ENCODE assay signal across 34 cellular contexts in genomic region chr16:65767125-65767524, GRCh38.
DNase-seq lines count a peak whose midpoint lies in the region; ATAC-seq, FAIRE-seq and TF ChIP-seq lines count a peak whose summit lies in the region.
"Had no signal": no experiment of that assay in that cellular context is flagged by ENCODE, and none has a peak within 500 bp of the region (broad histone marks: within the 10 kb centered on the region; RNA-seq: fewer than 3 reads in every experiment).

No MANE protein-coding gene starts in this region.

- H3K36me3 Mint-ChIP-seq in glutamatergic neuron (ENCODE audit: unreplicated experiment) (peaks cover 8% of the 10 kb centered on the region), neural progenitor cell (no peaks in the 10 kb centered on the region)
- H3K36me3 Mint-ChIP-seq: stimulated activated memory B cell treated with anti-CD40 and anti-IgM and Interleukin-4, amounts not matched to agents 10 μg/mL and 1 μg/mL and 100 μg/mL, for 72 hours had no signal

- H3K9me3 ChIP-seq in neural progenitor cell (ENCODE audit: low read depth) (peaks cover 8% of the 10 kb centered on the region), kidney (ENCODE audit: control insufficient read depth in 1 of 2, low read length in 2 of 2) (peaks cover 0 to 3% of the 10 kb centered on the region in 2 donors)
- H3K9me3 ChIP-seq: colonic mucosa had no signal

- H2AFZ ChIP-seq in neural progenitor cell (replicated peaks): no peak overlapping the region

- H3K4me1 Mint-ChIP-seq in glutamatergic neuron (ENCODE audit: low read depth, unreplicated experiment): peaks cover 11% of the 10 kb centered on the region
- H3K4me1 Mint-ChIP-seq in neural progenitor cell: peaks cover 29% of the 10 kb centered on the region
- H3K4me1 Mint-ChIP-seq: activated naive CD8-positive, alpha-beta T cell treated with anti-CD3 and anti-CD28 coated beads, Interleukin-2, amount 50 U/mL, for 24 hours; stimulated activated memory B cell treated with anti-CD40 and anti-IgM and Interleukin-4, amounts not matched to agents 10 μg/mL and 1 μg/mL and 100 μg/mL, for 72 hours had no signal

- H3K9ac ChIP-seq in neural progenitor cell: no peak overlapping the region
- H3K9ac ChIP-seq in kidney (ENCODE audit: low read length in 2 of 2): no peak overlapping the region

- peak overlapping the region; percentile 22 for H3K4me2 ChIP-seq in neural progenitor cell

- no peak overlapping the region for H3K4me3 ChIP-seq in H7 (ENCODE audit: insufficient read depth, low read depth, low read length)
- H3K4me3 ChIP-seq in neural progenitor cell: no peak overlapping the region
- H3K4me3 ChIP-seq in kidney (ENCODE audit: low read length in 2 of 2): no peak overlapping the region
- H3K4me3 ChIP-seq: colonic mucosa, left ventricle myocardium inferior, SK-N-MC had no signal

- H3K27ac ChIP-seq in neural progenitor cell (no peak overlapping the region), kidney (ENCODE audit: low read depth in 2 of 2, low read length in 2 of 2) (no peak overlapping the region)
- H3K27ac ChIP-seq: colonic mucosa, left ventricle myocardium inferior, SK-N-MC had no signal

- H3K9me3 Mint-ChIP-seq in glutamatergic neuron (ENCODE audit: unreplicated experiment) (peaks cover 9% of the 10 kb centered on the region), neural progenitor cell (peaks cover 17% of the 10 kb centered on the region)

- H3K4me3 Mint-ChIP-seq in glutamatergic neuron (ENCODE audit: unreplicated experiment): no peak overlapping the region
- H3K4me3 Mint-ChIP-seq in neural progenitor cell: no peak overlapping the region
- H3K4me3 Mint-ChIP-seq: activated naive CD8-positive, alpha-beta T cell treated with anti-CD3 and anti-CD28 coated beads, Interleukin-2, amount 50 U/mL, for 24 hours; activated T-cell treated with anti-CD3 and anti-CD28 coated beads, Interleukin-2, amount 50 U/mL, for 24 hours; naive B cell; stimulated activated memory B cell treated with anti-CD40 and anti-IgM and Interleukin-4, amounts not matched to agents 10 μg/mL and 1 μg/mL and 100 μg/mL, for 72 hours; T-helper 1 cell treated with Interleukin-12 subunit alpha and Interleukin-12 subunit beta and Interleukin-4 antibody, amounts not matched to agents 30 μg/mL and 1 μg/mL, for 36 hours; type B pancreatic cell had no signal

- H3K27ac Mint-ChIP-seq in glutamatergic neuron (ENCODE audit: unreplicated experiment): peak overlapping the region; percentile 62
- no peak overlapping the region for H3K27ac Mint-ChIP-seq in neural progenitor cell
- H3K27ac Mint-ChIP-seq: activated naive CD8-positive, alpha-beta T cell treated with anti-CD3 and anti-CD28 coated beads, Interleukin-2, amount 50 U/mL, for 24 hours; activated T-cell treated with anti-CD3 and anti-CD28 coated beads, Interleukin-2, amount 50 U/mL, for 24 hours; stimulated activated memory B cell treated with anti-CD40 and anti-IgM and Interleukin-4, amounts not matched to agents 10 μg/mL and 1 μg/mL and 100 μg/mL, for 72 hours; T-helper 1 cell treated with Interleukin-12 subunit alpha and Interleukin-12 subunit beta and Interleukin-4 antibody, amounts not matched to agents 30 μg/mL and 1 μg/mL, for 36 hours; type B pancreatic cell had no signal

- FAIRE-seq in kidney (lab: Jason Lieb, UNC): no peak
- FAIRE-seq: astrocyte, G401.6, HTR-8/SVneo, TTC549 had no signal

- no peaks in the 10 kb centered on the region for H3K79me2 ChIP-seq in neural progenitor cell (ENCODE audit: low read depth)

- no peaks in the 10 kb centered on the region for H3K36me3 ChIP-seq in H7 (replicated peaks; ENCODE audit: control insufficient read depth, insufficient read depth, low read length)
- H3K36me3 ChIP-seq in neural progenitor cell: no peaks in the 10 kb centered on the region
- H3K36me3 ChIP-seq in kidney (ENCODE audit: control insufficient read depth in 1 of 2, insufficient read depth in 2 of 2, low read length in 2 of 2): no peaks in the 10 kb centered on the region
- H3K36me3 ChIP-seq: colonic mucosa, left ventricle myocardium inferior had no signal

- DNase-seq in H7 (peak; percentile 21), OCI-M1 (lab: John Stamatoyannopoulos, UW) (peak; percentile 12), glutamatergic neuron (peak; percentile 56), neural progenitor cell (ENCODE audit: low spot score) (peak; percentile 71), kidney (no peak), 8988T (no peak)
- DNase-seq: activated naive CD8-positive, alpha-beta T cell treated with anti-CD3 and anti-CD28 coated beads, Interleukin-2, amount 50 U/mL, for 24 hours; activated T-cell treated with anti-CD3 and anti-CD28 coated beads, Interleukin-2, amount 50 U/mL, for 24 hours; C1 segment of cervical spinal cord; colonic mucosa; COR-L47; DMS53; effector CD8-positive, alpha-beta T cell; hypothalamus; left ventricle myocardium inferior; naive B cell; NCI-H1092; NCI-H1694 treated with DMSO at 0.1 percent for 48 hours; NCI-H2171 treated with DMSO at 0.1 percent for 48 hours; NCI-H526 treated with DMSO at 0.1 percent for 48 hours; occipital lobe; stimulated activated CD4-positive, alpha-beta T cell treated with anti-CD3 and anti-CD28 coated beads, Interleukin-15, amount 100 ng/mL, for 24 hours; substantia nigra had no signal

- TF ChIP-seq CTCF in glutamatergic neuron (IDR thresholded peaks at IDR 0.05; ENCODE audit: partially characterized antibody, unreplicated experiment): no peak
- TF ChIP-seq CTCF in neural progenitor cell (IDR thresholded peaks at IDR 0.05): no peak
- no peak for TF ChIP-seq CTCF in kidney (IDR thresholded peaks at IDR 0.05; ENCODE audit: borderline replicate concordance, extremely low read depth, insufficient read depth)

- H4K20me1 ChIP-seq in neural progenitor cell (ENCODE audit: low read depth): no peaks in the 10 kb centered on the region

- intact Hi-C loops in kidney (cut with DNase I): no loop called here

- H3K27me3 Mint-ChIP-seq in glutamatergic neuron (ENCODE audit: unreplicated experiment) (peaks cover 3% of the 10 kb centered on the region), neural progenitor cell (ENCODE audit: insufficient read depth, low read depth) (peaks cover 14% of the 10 kb centered on the region)
- H3K27me3 Mint-ChIP-seq: activated naive CD8-positive, alpha-beta T cell treated with anti-CD3 and anti-CD28 coated beads, Interleukin-2, amount 50 U/mL, for 24 hours; activated T-cell treated with anti-CD3 and anti-CD28 coated beads, Interleukin-2, amount 50 U/mL, for 24 hours; naive B cell; stimulated activated memory B cell treated with anti-CD40 and anti-IgM and Interleukin-4, amounts not matched to agents 10 μg/mL and 1 μg/mL and 100 μg/mL, for 72 hours; type B pancreatic cell had no signal

- ATAC-seq in HG03159 (IDR thresholded peaks at IDR 0.05; ENCODE audit: unreplicated experiment) (no peak), HG03139 (IDR thresholded peaks at IDR 0.05; ENCODE audit: unreplicated experiment) (no peak)
- ATAC-seq: activated naive CD8-positive, alpha-beta T cell treated with anti-CD3 and anti-CD28 coated beads, Interleukin-2, amount 50 U/mL, for 24 hours; HCT116; stimulated activated memory B cell treated with anti-CD40 and anti-IgM and Interleukin-4, amounts not matched to agents 10 μg/mL and 1 μg/mL and 100 μg/mL, for 72 hours had no signal

- H3K4me1 ChIP-seq in neural progenitor cell (peaks cover 18% of the 10 kb centered on the region), kidney (ENCODE audit: control insufficient read depth in 1 of 2, insufficient read depth in 1 of 2, low read depth in 1 of 2, low read length in 2 of 2) (peaks cover 0 to 6% of the 10 kb centered on the region in 2 donors)
- H3K4me1 ChIP-seq: colonic mucosa, left ventricle myocardium inferior had no signal

- H3F3A ChIP-seq in neural progenitor cell (ENCODE audit: low read depth): peaks cover 13% of the 10 kb centered on the region

- no peaks in the 10 kb centered on the region for H3K27me3 ChIP-seq in H7 (ENCODE audit: control insufficient read depth, insufficient read depth, low read length)
- H3K27me3 ChIP-seq in neural progenitor cell: no peaks in the 10 kb centered on the region
- H3K27me3 ChIP-seq: colonic mucosa had no signal

Comparison
In these comparisons a context has a peak if more than half of its experiments do, and no peak if none do; other contexts are left out.
1. DNase-seq: peak in H7 (single experiment), OCI-M1 (single experiment), glutamatergic neuron (single experiment) and neural progenitor cell (single experiment); none in kidney (single experiment) and 8988T (single experiment).